Comparison of ENCODE assay signal across 8 cellular contexts in the genomic region with DNA sequence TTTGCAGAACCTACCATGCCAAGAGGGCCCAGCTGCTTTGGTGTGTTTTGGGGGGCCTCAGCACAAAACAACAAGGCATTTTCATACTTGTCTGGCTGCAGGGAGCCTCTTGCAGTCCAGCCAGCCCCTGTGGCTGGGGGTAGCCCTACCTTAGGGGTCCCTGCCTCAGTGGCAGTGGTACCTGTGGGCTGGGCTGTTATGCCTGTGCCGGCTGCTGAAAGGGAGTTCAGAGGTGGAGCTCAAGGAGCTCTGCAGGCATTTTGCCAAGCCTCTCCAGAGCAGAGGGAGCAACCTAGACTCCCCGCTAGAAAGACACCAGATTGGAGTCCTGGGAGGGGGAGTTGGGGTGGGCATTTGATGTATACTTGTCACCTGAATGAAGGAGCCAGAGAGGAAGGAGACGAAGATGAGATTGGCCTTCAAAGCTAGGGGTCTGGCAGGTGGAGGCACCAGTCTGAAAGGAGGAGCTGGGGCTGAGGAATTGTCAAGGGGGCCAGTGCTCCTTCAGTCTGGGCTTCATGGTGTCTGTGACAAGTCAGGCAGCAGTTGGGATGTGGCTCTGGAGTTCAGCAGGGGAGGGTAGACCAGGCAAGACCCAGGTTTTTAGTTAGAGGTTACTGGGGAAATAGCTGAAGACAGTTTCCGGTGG. TPM values are rescaled to one million over a fixed set of nuclear protein-coding genes. Genes with fewer than 3 reads are reported as not detected.
DNase-seq lines count a peak whose midpoint lies in the region; ATAC-seq and TF ChIP-seq lines count a peak whose summit lies in the region.

No MANE protein-coding gene starts in this region.

- ATAC-seq in CD4-positive, CD25-positive, alpha-beta regulatory T cell (ENCODE audit: low read depth in 2 of 2) = no peak

- peaks cover 0 to 3% (median 0%) of the 10 kb centered on the region in 7 donors for H3K9me3 Mint-ChIP-seq in CD4-positive, CD25-positive, alpha-beta regulatory T cell
- no peaks in the 10 kb centered on the region for H3K9me3 Mint-ChIP-seq in dendritic cell treated with granulocyte-macrophage colony-stimulating factor and Interleukin-4, amounts not matched to agents 40 ng/mL and 50 ng/mL, for 4 days
- H3K9me3 Mint-ChIP-seq in nephron progenitor cell = no peaks in the 10 kb centered on the region

- H3K27ac Mint-ChIP-seq in CD4-positive, CD25-positive, alpha-beta regulatory T cell = peak overlapping the region in 1 of 3 donors; percentile 15
- peak overlapping the region; percentile 77 for H3K27ac Mint-ChIP-seq in dendritic cell treated with granulocyte-macrophage colony-stimulating factor and Interleukin-4, amounts not matched to agents 40 ng/mL and 50 ng/mL, for 4 days
- no peak overlapping the region for H3K27ac Mint-ChIP-seq in nephron progenitor cell

- H3K36me3 Mint-ChIP-seq in CD4-positive, CD25-positive, alpha-beta regulatory T cell = no peaks in the 10 kb centered on the region
- peaks cover 21% of the 10 kb centered on the region for H3K36me3 Mint-ChIP-seq in dendritic cell treated with granulocyte-macrophage colony-stimulating factor and Interleukin-4, amounts not matched to agents 40 ng/mL and 50 ng/mL, for 4 days (ENCODE audit: low read depth)
- peaks cover 4% of the 10 kb centered on the region for H3K36me3 Mint-ChIP-seq in nephron progenitor cell (ENCODE audit: low read depth)

- H3K4me3 ChIP-seq in CD4-positive, CD25-positive, alpha-beta regulatory T cell (ENCODE audit: low read depth, low read length) = no peak overlapping the region

- H3K27ac ChIP-seq in CD4-positive, CD25-positive, alpha-beta regulatory T cell (ENCODE audit: insufficient read depth, low read length, poor library complexity, severe bottlenecking) = no peak overlapping the region

- TF ChIP-seq CTCF in nephron progenitor cell (IDR thresholded peaks at IDR 0.05) (no peak), GM10248 (IDR thresholded peaks at IDR 0.05; ENCODE audit: control extremely low read depth, extremely low read depth, low read depth, missing control alignments) (no peak)

- CTCF ChIA-PET in GM10248 (lab: Yijun Ruan, JAX) = interaction anchor here (0.8 to 20.6 kb wide), 20 partner anchors 9 to 328 kb away, joined by 3 to 215 read pairs (median 4); partner anchors contain the start of genes GDF9, SOWAHA and UQCRQ

- peaks cover 24% of the 10 kb centered on the region for H3K4me1 ChIP-seq in CD4-positive, CD25-positive, alpha-beta regulatory T cell (ENCODE audit: control insufficient read depth, insufficient read depth, low read length, poor library complexity, severe bottlenecking)

- H3K27me3 ChIP-seq in CD4-positive, CD25-positive, alpha-beta regulatory T cell (ENCODE audit: control insufficient read depth, insufficient read depth, low read length) = peaks cover 25% of the 10 kb centered on the region

- intact Hi-C loops in dendritic cell treated with granulocyte-macrophage colony-stimulating factor and Interleukin-4, amounts not matched to agents 40 ng/mL and 50 ng/mL, for 4 days (cut with micrococcal nuclease) = no loop called here

- POLR2A ChIA-PET in GM10248 (lab: Yijun Ruan, JAX) = interaction anchor here (0.8 kb wide), 1 partner anchor 9 kb away, joined by 3 read pairs; no protein-coding TSS in a partner anchor

- H3K9me3 ChIP-seq in CD4-positive, CD25-positive, alpha-beta regulatory T cell (ENCODE audit: control insufficient read depth in 2 of 2, low read length in 2 of 2) = no peaks in the 10 kb centered on the region

- H3K36me3 ChIP-seq in CD4-positive, CD25-positive, alpha-beta regulatory T cell (ENCODE audit: control insufficient read depth, insufficient read depth, low read length) = no peaks in the 10 kb centered on the region

- H3K4me1 Mint-ChIP-seq in CD4-positive, CD25-positive, alpha-beta regulatory T cell = peaks cover 0 to 19% (median 4%) of the 10 kb centered on the region in 4 donors
- peaks cover 28% of the 10 kb centered on the region for H3K4me1 Mint-ChIP-seq in dendritic cell treated with granulocyte-macrophage colony-stimulating factor and Interleukin-4, amounts not matched to agents 40 ng/mL and 50 ng/mL, for 4 days (ENCODE audit: low read depth)
- H3K4me1 Mint-ChIP-seq in nephron progenitor cell = peaks cover 12% of the 10 kb centered on the region

- peaks cover 69% of the 10 kb centered on the region for H3K27me3 Mint-ChIP-seq in CD4-positive, CD25-positive, alpha-beta regulatory T cell
- peaks cover 77% of the 10 kb centered on the region for H3K27me3 Mint-ChIP-seq in dendritic cell treated with granulocyte-macrophage colony-stimulating factor and Interleukin-4, amounts not matched to agents 40 ng/mL and 50 ng/mL, for 4 days
- peaks cover 78% of the 10 kb centered on the region for H3K27me3 Mint-ChIP-seq in nephron progenitor cell (ENCODE audit: low read depth, poor library complexity)

- peak overlapping the region; percentile 78 to 93 (median 86) for H3K4me3 Mint-ChIP-seq in CD4-positive, CD25-positive, alpha-beta regulatory T cell
- peak overlapping the region; percentile 96 for H3K4me3 Mint-ChIP-seq in dendritic cell treated with granulocyte-macrophage colony-stimulating factor and Interleukin-4, amounts not matched to agents 40 ng/mL and 50 ng/mL, for 4 days
- peak overlapping the region; percentile 87 for H3K4me3 Mint-ChIP-seq in nephron progenitor cell

- DNase-seq in CD4-positive, CD25-positive, alpha-beta regulatory T cell = no peak
- DNase-seq in NCI-H2171 treated with DMSO at 0.1 percent for 48 hours (lab: John Stamatoyannopoulos, UW) (peak; percentile 56), nephron progenitor cell (no peak), GM10248 (ENCODE audit: extremely low spot score) (no peak), UCSD-AML1 (lab: John Stamatoyannopoulos, UW; ENCODE audit: unreplicated experiment) (no peak), NOMO-1 treated with dmso at 0.1 percent for 144 hours (lab: John Stamatoyannopoulos, UW; ENCODE audit: unreplicated experiment) (no peak), CD1c-positive myeloid dendritic cell (ENCODE audit: extremely low spot score) (no peak)

RNA-seq across cellular contexts. Expression of gene SHROOM1, which starts 1.5 kb away (rescaled TPM):
- 0.12 TPM for total RNA-seq in CD4-positive, CD25-positive, alpha-beta regulatory T cell
- not detected for polyA plus RNA-seq in CD4-positive, CD25-positive, alpha-beta regulatory T cell

RNA-seq across cellular contexts. Expression of gene SOWAHA, which starts 15.9 kb away (rescaled TPM):
- not detected for total RNA-seq in CD4-positive, CD25-positive, alpha-beta regulatory T cell
- not detected for polyA plus RNA-seq in CD4-positive, CD25-positive, alpha-beta regulatory T cell

RNA-seq across cellular contexts. Expression of gene GDF9, which starts 37.3 kb away (rescaled TPM):
- 0.35 TPM for total RNA-seq in CD4-positive, CD25-positive, alpha-beta regulatory T cell
- polyA plus RNA-seq in CD4-positive, CD25-positive, alpha-beta regulatory T cell = under 1 TPM in 3 of 4 donors, not detected in 1; 0.11 to 0.24 (median 0.24) TPM

RNA-seq across cellular contexts. Expression of gene UQCRQ, which starts 37.5 kb away (rescaled TPM):
- total RNA-seq in CD4-positive, CD25-positive, alpha-beta regulatory T cell = 88.5 TPM
- polyA plus RNA-seq in CD4-positive, CD25-positive, alpha-beta regulatory T cell = 100 to 1,000 TPM; 555 to 604 (median 574) TPM

RNA-seq across cellular contexts. Expression of gene LEAP2, which starts 44.5 kb away (rescaled TPM):
- total RNA-seq in CD4-positive, CD25-positive, alpha-beta regulatory T cell = 1.3 TPM
- 1 to 10 TPM in 2 of 4 donors, under 1 TPM in 1, not detected in 1; 0.44 to 1.8 (median 1.5) TPM for polyA plus RNA-seq in CD4-positive, CD25-positive, alpha-beta regulatory T cell
